Comparison of ENCODE assay signal across 17 cellular contexts in the genomic region with DNA sequence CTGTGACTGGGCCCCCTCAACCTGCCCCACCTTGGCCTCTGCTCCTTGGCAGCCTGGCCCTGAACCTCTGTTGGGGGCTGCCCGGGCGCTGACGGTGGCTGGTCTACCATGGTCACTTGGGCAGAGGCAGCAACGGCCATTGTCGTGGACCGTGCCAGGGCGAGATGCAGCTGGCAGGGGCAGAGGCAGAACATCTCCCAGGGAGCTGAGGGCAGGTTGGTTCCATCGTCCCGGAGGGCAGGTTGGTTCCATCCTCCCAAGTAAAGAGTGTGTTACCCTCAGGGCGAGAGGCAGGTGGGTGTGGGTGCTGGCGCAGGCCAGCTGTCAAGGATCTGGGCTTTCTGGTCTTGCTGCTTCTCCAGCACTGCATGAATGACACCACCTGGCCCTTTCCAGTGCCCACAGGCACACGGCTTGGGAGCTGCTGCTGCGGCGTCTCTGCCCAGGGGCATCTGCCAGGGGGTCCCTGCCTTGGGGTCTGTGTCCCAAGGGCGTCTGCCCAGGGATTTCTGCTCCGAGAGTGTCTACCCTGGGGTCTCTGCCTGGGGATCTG. TPM values are rescaled to one million over a fixed set of nuclear protein-coding genes. Genes with fewer than 3 reads are reported as not detected.
DNase-seq lines count a peak whose midpoint lies in the region; ATAC-seq and TF ChIP-seq lines count a peak whose summit lies in the region.
"Had no signal": no experiment of that assay in that cellular context is flagged by ENCODE, and none has a peak within 500 bp of the region (broad histone marks: within the 10 kb centered on the region; RNA-seq: fewer than 3 reads in every experiment).

No MANE protein-coding gene starts in this region.

- H3K4me3 Mint-ChIP-seq in central memory CD8-positive, alpha-beta T cell = no peak overlapping the region
- no peak overlapping the region for H3K4me3 Mint-ChIP-seq in Caco-2 (ENCODE audit: unreplicated experiment)
- H3K4me3 Mint-ChIP-seq: CD4-positive, CD25-positive, alpha-beta regulatory T cell had no signal

- no peak for TF ChIP-seq POLR2A in right lobe of liver (IDR thresholded peaks at IDR 0.05)

- H3K9me3 Mint-ChIP-seq in central memory CD8-positive, alpha-beta T cell = no peaks in the 10 kb centered on the region
- no peaks in the 10 kb centered on the region for H3K9me3 Mint-ChIP-seq in Caco-2 (ENCODE audit: unreplicated experiment)
- H3K9me3 Mint-ChIP-seq: CD4-positive, CD25-positive, alpha-beta regulatory T cell; IgD-negative memory B cell had no signal

- WGBS in right lobe of liver (ENCODE audit: insufficient coverage, low coverage, low lambda C conversion rate, missing lambda C conversion rate) = no CpG with 5 or more reads among the region's 16 CpGs

- H3K36me3 Mint-ChIP-seq in central memory CD8-positive, alpha-beta T cell (ENCODE audit: insufficient read depth) = peaks cover 26% of the 10 kb centered on the region
- H3K36me3 Mint-ChIP-seq in Caco-2 (ENCODE audit: insufficient read depth, unreplicated experiment) = peaks cover 30% of the 10 kb centered on the region

- TF ChIP-seq CTCF in right lobe of liver (IDR thresholded peaks at IDR 0.05) (no peak), upper lobe of right lung (IDR thresholded peaks at IDR 0.05) (no peak), Caco-2 (IDR thresholded peaks at IDR 0.05; ENCODE audit: insufficient read depth in 1 of 2, low read depth in 1 of 2, low read length in 1 of 2, severe bottlenecking in 1 of 2, unreplicated experiment in 1 of 2) (no peak)

- H3K36me3 ChIP-seq in right lobe of liver (peaks cover 0 to 42% (median 6%) of the 10 kb centered on the region in 4 donors), upper lobe of right lung (peaks cover 69% of the 10 kb centered on the region), Caco-2 (ENCODE audit: control insufficient read depth, insufficient read depth, low read length) (peaks cover 6% of the 10 kb centered on the region)

- POLR2A ChIA-PET in Caco-2 (lab: Charles Lee) = no interaction called here

- no TSS peak for BruUV-seq in Caco-2 (replicated peaks; lab: Mats Ljungman, UMichigan)

- H3K4me1 ChIP-seq in right lobe of liver = no peaks in the 10 kb centered on the region
- no peaks in the 10 kb centered on the region for H3K4me1 ChIP-seq in upper lobe of right lung
- peaks cover 17% of the 10 kb centered on the region for H3K4me1 ChIP-seq in Caco-2

- H3K27me3 ChIP-seq in right lobe of liver (no peaks in the 10 kb centered on the region), upper lobe of right lung (no peaks in the 10 kb centered on the region), Caco-2 (replicated peaks; ENCODE audit: control insufficient read depth, insufficient read depth, low read length) (no peaks in the 10 kb centered on the region)

- ATAC-seq in left cardiac atrium (no peak), right lobe of liver (no peak), upper lobe of right lung (no peak)
- ATAC-seq in central memory CD8-positive, alpha-beta T cell (replicated peaks; ENCODE audit: extremely low read depth, poor library complexity, severe bottlenecking) = no peak
- ATAC-seq: HCT116 had no signal

- DNase-seq in cardiac septum (ENCODE audit: low spot score) (peak; percentile 26), left cardiac atrium (no peak), right lobe of liver (peak in 2 of 3 donors; percentile 25 to 42), upper lobe of right lung (peak; percentile 58), COLO829 (ENCODE audit: low spot score) (no peak), Caco-2 (no peak)
- DNase-seq in central memory CD8-positive, alpha-beta T cell (ENCODE audit: low spot score in 2 of 2) = no peak
- no peak for DNase-seq in stimulated activated CD8-positive, alpha-beta memory T cell treated with anti-CD3 and anti-CD28 coated beads, Interleukin-4, amount 100 ng/mL, for 48 hours
- DNase-seq: CD4-positive, CD25-positive, alpha-beta regulatory T cell; MV-4-11; NCI-H2029; NCI-H2171 treated with DMSO at 0.1 percent for 48 hours; NCI-H510A; NCI-H774; PC-9 had no signal

- H3K4me1 Mint-ChIP-seq in central memory CD8-positive, alpha-beta T cell = peaks cover 10% of the 10 kb centered on the region
- peaks cover 10% of the 10 kb centered on the region for H3K4me1 Mint-ChIP-seq in Caco-2 (ENCODE audit: low read depth, unreplicated experiment)

- no peak overlapping the region for H3K4me3 ChIP-seq in right lobe of liver
- no peak overlapping the region for H3K4me3 ChIP-seq in upper lobe of right lung
- no peak overlapping the region for H3K4me3 ChIP-seq in Caco-2 (ENCODE audit: low read depth, low read length)
- H3K4me3 ChIP-seq: PC-9 had no signal

- H3K9me3 ChIP-seq in right lobe of liver = no peaks in the 10 kb centered on the region
- H3K9me3 ChIP-seq in upper lobe of right lung = no peaks in the 10 kb centered on the region
- 0 out of 2 replicates have a peak, but pooled peaks cover 2% of the 10 kb centered on the region for H3K9me3 ChIP-seq in Caco-2

- no peaks in the 10 kb centered on the region for H3K27me3 Mint-ChIP-seq in central memory CD8-positive, alpha-beta T cell
- H3K27me3 Mint-ChIP-seq in Caco-2 (ENCODE audit: insufficient read depth, unreplicated experiment) = no peaks in the 10 kb centered on the region
- H3K27me3 Mint-ChIP-seq: CD4-positive, CD25-positive, alpha-beta regulatory T cell; IgD-negative memory B cell had no signal

- no peak overlapping the region for H3K27ac ChIP-seq in right lobe of liver
- no peak overlapping the region for H3K27ac ChIP-seq in upper lobe of right lung
- H3K27ac ChIP-seq: PC-9 had no signal

- H3K27ac Mint-ChIP-seq in central memory CD8-positive, alpha-beta T cell (ENCODE audit: low read depth) = peak overlapping the region; percentile 13
- H3K27ac Mint-ChIP-seq in Caco-2 (ENCODE audit: unreplicated experiment) = no peak overlapping the region
- H3K27ac Mint-ChIP-seq: CD4-positive, CD25-positive, alpha-beta regulatory T cell had no signal

- intact Hi-C loops in cardiac septum (cut with DNase I) (no loop called here), left cardiac atrium (cut with DNase I) (no loop called here), right lobe of liver (cut with DNase I) (no loop called here), upper lobe of right lung (cut with DNase I) (no loop called here), Caco-2 (cut with micrococcal nuclease; ENCODE audit: unreplicated experiment) (no loop called here)

- CTCF ChIA-PET in Caco-2 (lab: Charles Lee) = no interaction called here

RNA-seq across cellular contexts. Expression of a gene that starts 12.0 kb away (rescaled TPM):
- 14.7 TPM for total RNA-seq in cardiac septum
- total RNA-seq in left cardiac atrium = 10 to 100 TPM; 14.9 to 16.2 TPM
- total RNA-seq in right lobe of liver = 10 to 100 TPM; 20.2 to 33.6 (median 29.4) TPM
- 32.0 TPM for total RNA-seq in upper lobe of right lung
- total RNA-seq in Caco-2 (2022) = 49.5 and 55.2 TPM in 2 replicates

Comparison
In these comparisons a context has a peak if more than half of its experiments do, and no peak if none do; other contexts are left out.
1. DNase-seq: peak in cardiac septum (single experiment), right lobe of liver (2 of 3) and upper lobe of right lung (single experiment); none in left cardiac atrium (single experiment), central memory CD8-positive, alpha-beta T cell (0 of 2), COLO829 (single experiment), stimulated activated CD8-positive, alpha-beta memory T cell treated with anti-CD3 and anti-CD28 coated beads, Interleukin-4, amount 100 ng/mL, for 48 hours (single experiment) and Caco-2 (0 of 2).